Comparison of ENCODE assay signal across 10 cellular contexts in the genomic region with DNA sequence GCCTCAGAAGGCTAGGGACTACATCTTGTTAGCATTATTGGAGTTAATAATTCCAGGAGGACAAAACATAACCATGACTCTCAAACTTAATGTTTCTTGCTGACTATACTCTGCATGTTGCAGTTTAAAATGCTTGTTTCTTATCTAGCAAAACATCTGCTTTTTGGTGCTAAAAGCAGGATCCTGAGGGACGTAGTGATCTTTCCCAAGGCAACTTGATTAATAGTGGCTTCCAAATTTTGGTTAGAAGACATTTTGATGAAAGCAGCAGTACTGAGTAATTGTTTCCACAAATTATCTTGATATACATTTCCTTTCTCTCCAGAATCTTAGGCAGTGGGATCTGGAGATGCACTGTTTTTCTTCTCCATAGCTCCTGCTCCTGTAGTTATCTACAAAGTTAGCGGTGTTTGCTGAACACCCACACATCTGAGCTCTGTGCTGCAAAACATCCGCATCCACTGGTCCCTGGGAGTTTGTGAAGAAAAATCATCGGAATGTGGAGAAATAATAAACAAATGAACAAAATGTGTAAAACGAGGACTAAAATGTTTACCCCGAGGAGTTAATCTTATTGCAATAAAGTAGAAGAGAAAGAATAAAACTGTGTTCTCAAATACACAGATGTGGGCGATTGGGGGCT.
DNase-seq lines count a peak whose midpoint lies in the region; ATAC-seq lines count a peak whose summit lies in the region.
"Had no signal": no experiment of that assay in that cellular context is flagged by ENCODE, and none has a peak within 500 bp of the region (broad histone marks: within the 10 kb centered on the region; RNA-seq: fewer than 3 reads in every experiment).

No MANE protein-coding gene starts in this region.

- ATAC-seq in GM21529 (IDR thresholded peaks at IDR 0.05; ENCODE audit: unreplicated experiment) (peak; percentile 4), HG03558 (IDR thresholded peaks at IDR 0.05; ENCODE audit: extremely low read depth, unreplicated experiment) (peak; percentile 9), right cardiac atrium (peak in 1 of 2 donors; percentile 51), HG03442 (IDR thresholded peaks at IDR 0.05; ENCODE audit: unreplicated experiment) (no peak)
- ATAC-seq: HCT116 had no signal

- intact Hi-C loops in right cardiac atrium (cut with DNase I), result no loop called here

- no peaks in the 10 kb centered on the region for H3K9me3 ChIP-seq in right cardiac atrium (ENCODE audit: control insufficient read depth, low read length)

- H3K4me3 ChIP-seq in right cardiac atrium (ENCODE audit: low read length), result peak overlapping the region; percentile 26

- no peaks in the 10 kb centered on the region for H3K27me3 ChIP-seq in right cardiac atrium (ENCODE audit: control insufficient read depth, insufficient read depth)

- peak overlapping the region; percentile 56 for H3K27ac ChIP-seq in right cardiac atrium (ENCODE audit: low read length)

- H3K4me1 ChIP-seq in right cardiac atrium (ENCODE audit: control insufficient read depth, insufficient read depth, low read length), result no peaks in the 10 kb centered on the region

- DNase-seq in EL (peak; percentile 49), right cardiac atrium (no peak), HK-2 (ENCODE audit: unreplicated experiment) (no peak), NCI-H128 (lab: John Stamatoyannopoulos, UW; ENCODE audit: unreplicated experiment) (no peak), NCI-H2171 (lab: John Stamatoyannopoulos, UW) (no peak)
- DNase-seq: NCI-H2107 had no signal

- WGBS in right cardiac atrium, result 46% methylated on average over 7 of the region's 7 CpGs
